In the genomic region with DNA sequence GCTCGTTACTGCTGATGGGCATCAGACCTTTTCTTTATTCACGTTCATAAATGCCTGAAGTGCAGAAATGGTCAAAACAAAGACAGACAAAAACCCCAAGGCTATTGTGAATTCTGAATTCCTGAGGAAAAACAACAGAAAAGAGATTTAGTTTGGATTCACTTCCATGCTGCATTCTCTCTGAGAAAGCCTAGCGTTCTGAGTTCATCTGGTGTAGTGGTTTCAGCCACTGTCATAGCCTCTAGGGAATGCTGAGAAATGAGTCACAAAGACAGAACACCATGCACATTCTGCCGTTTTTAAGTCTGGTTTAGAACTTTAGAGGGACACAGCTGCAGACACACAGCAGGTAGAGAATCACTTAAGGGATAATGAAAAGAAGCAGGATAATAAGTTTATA, we compare ENCODE assay signal across 12 cellular contexts.
DNase-seq lines count a peak whose midpoint lies in the region; ATAC-seq and TF ChIP-seq lines count a peak whose summit lies in the region.
"Had no signal": no experiment of that assay in that cellular context is flagged by ENCODE, and none has a peak within 500 bp of the region (broad histone marks: within the 10 kb centered on the region; RNA-seq: fewer than 3 reads in every experiment).

No MANE protein-coding gene starts in this region.

- H3K9me3 Mint-ChIP-seq in natural killer cell treated with Interleukin-12 subunit alpha and Interleukin-12 subunit beta and Interleukin-15 and Interleukin-18, amount 100 ng/mL, for 72 hours, result peaks cover 10% of the 10 kb centered on the region

- no peaks in the 10 kb centered on the region for H3K27me3 Mint-ChIP-seq in natural killer cell treated with Interleukin-12 subunit alpha and Interleukin-12 subunit beta and Interleukin-15 and Interleukin-18, amount 100 ng/mL, for 72 hours
- H3K27me3 Mint-ChIP-seq: naive thymus-derived CD4-positive, alpha-beta T cell had no signal

- no peak overlapping the region for H3K4me3 Mint-ChIP-seq in natural killer cell treated with Interleukin-12 subunit alpha and Interleukin-12 subunit beta and Interleukin-15 and Interleukin-18, amount 100 ng/mL, for 72 hours
- H3K4me3 Mint-ChIP-seq: naive thymus-derived CD4-positive, alpha-beta T cell had no signal

- H3K4me3 ChIP-seq in choroid plexus epithelial cell (ENCODE audit: low read depth, low read length) (no peak overlapping the region), mesodermal cell (ENCODE audit: extremely low read depth, insufficient read depth, low read length, poor library complexity, severe bottlenecking) (no peak overlapping the region)

- H3K27ac Mint-ChIP-seq in natural killer cell treated with Interleukin-12 subunit alpha and Interleukin-12 subunit beta and Interleukin-15 and Interleukin-18, amount 100 ng/mL, for 72 hours, result no peak overlapping the region
- H3K27ac Mint-ChIP-seq: naive thymus-derived CD4-positive, alpha-beta T cell had no signal

- peaks cover 21% of the 10 kb centered on the region for H3K4me1 ChIP-seq in mesodermal cell (ENCODE audit: control insufficient read depth, insufficient read depth, low read length, poor library complexity, severe bottlenecking)

- no peak for TF ChIP-seq CTCF in choroid plexus epithelial cell (conservative IDR thresholded peaks at IDR 0.05; ENCODE audit: low read depth, low read length)

- ATAC-seq in natural killer cell treated with Interleukin-12 subunit alpha and Interleukin-12 subunit beta and Interleukin-15 and Interleukin-18, amount 100 ng/mL, for 72 hours, result no peak
- ATAC-seq: HepG2; naive thymus-derived CD4-positive, alpha-beta T cell had no signal

- no peaks in the 10 kb centered on the region for H3K9me3 ChIP-seq in mesodermal cell (ENCODE audit: control insufficient read depth, low read length)

- WGBS in mesodermal cell (ENCODE audit: insufficient coverage in 2 of 2), 2 experiments, result 23 to 50% methylated on average over 2 to 4 of the region's 4 CpGs

- peak; percentile 23 for DNase-seq in ELF-1 (ENCODE audit: low read depth, low spot score)
- DNase-seq in NCI-H2171 treated with DMSO at 0.1 percent for 48 hours (lab: John Stamatoyannopoulos, UW), result peak; percentile 63
- peak; percentile 17 for DNase-seq in choroid plexus epithelial cell (ENCODE audit: low read depth)
- no peak for DNase-seq in natural killer cell treated with Interleukin-12 subunit alpha and Interleukin-12 subunit beta and Interleukin-15 and Interleukin-18, amount 100 ng/mL, for 72 hours (ENCODE audit: low spot score)
- no peak for DNase-seq in hippocampal formation (lab: John Stamatoyannopoulos, UW)
- no peak for DNase-seq in SHP77 treated with DMSO at 0.1 percent for 48 hours (lab: John Stamatoyannopoulos, UW)
- no peak for DNase-seq in NCI-H82 (lab: John Stamatoyannopoulos, UW)
- DNase-seq: GOT3; naive thymus-derived CD4-positive, alpha-beta T cell; NCI-H774 had no signal

- peak overlapping the region; percentile 75 for H3K27ac ChIP-seq in mesodermal cell (ENCODE audit: low read depth, low read length, severe bottlenecking)

- no peaks in the 10 kb centered on the region for H3K36me3 Mint-ChIP-seq in natural killer cell treated with Interleukin-12 subunit alpha and Interleukin-12 subunit beta and Interleukin-15 and Interleukin-18, amount 100 ng/mL, for 72 hours
- H3K36me3 Mint-ChIP-seq: naive thymus-derived CD4-positive, alpha-beta T cell had no signal

- no peaks in the 10 kb centered on the region for H3K4me1 Mint-ChIP-seq in natural killer cell treated with Interleukin-12 subunit alpha and Interleukin-12 subunit beta and Interleukin-15 and Interleukin-18, amount 100 ng/mL, for 72 hours (ENCODE audit: low read depth in 2 of 2)
- H3K4me1 Mint-ChIP-seq: naive thymus-derived CD4-positive, alpha-beta T cell had no signal

- no peaks in the 10 kb centered on the region for H3K36me3 ChIP-seq in mesodermal cell (ENCODE audit: control insufficient read depth, insufficient read depth, low read length)

Comparison
In these comparisons a context has a peak if more than half of its experiments do, and no peak if none do; other contexts are left out.
1. DNase-seq: peak in ELF-1 (single experiment), NCI-H2171 treated with DMSO at 0.1 percent for 48 hours (single experiment) and choroid plexus epithelial cell (single experiment); none in natural killer cell treated with Interleukin-12 subunit alpha and Interleukin-12 subunit beta and Interleukin-15 and Interleukin-18, amount 100 ng/mL, for 72 hours (single experiment), hippocampal formation (0 of 2), SHP77 treated with DMSO at 0.1 percent for 48 hours (single experiment) and NCI-H82 (single experiment).